In the genomic region with DNA sequence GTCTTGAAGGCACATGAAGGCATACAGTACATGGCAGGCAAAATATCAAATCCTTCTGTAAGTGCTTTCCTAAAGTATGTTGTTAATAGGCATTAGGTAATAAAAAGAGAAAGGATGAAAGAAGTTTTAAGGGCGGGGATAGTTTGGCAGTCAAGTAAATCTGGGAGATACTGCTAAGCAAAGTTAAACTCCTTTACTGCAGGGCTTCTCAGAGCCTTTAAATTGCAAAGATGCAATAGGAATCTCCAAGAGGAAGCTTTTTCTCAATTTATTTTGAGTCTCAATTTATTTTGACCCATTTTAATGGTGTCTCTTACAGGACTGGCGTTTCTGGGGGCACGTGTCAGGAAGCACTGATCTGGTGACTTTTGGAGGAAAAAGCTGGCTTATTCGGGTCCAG, we compare ENCODE assay signal across 28 cellular contexts.
"Had no signal": no experiment of that assay in that cellular context is flagged by ENCODE, and none has a peak within 500 bp of the region (broad histone marks: within the 10 kb centered on the region; RNA-seq: fewer than 3 reads in every experiment).

No MANE protein-coding gene starts in this region.

- H3K4me1 Mint-ChIP-seq: mesothelial cell of epicardium; naive B cell; naive thymus-derived CD8-positive, alpha-beta T cell had no signal

- H3K9me3 ChIP-seq: esophagus squamous epithelium, gastrocnemius medialis, heart right ventricle, left lung, lower lobe of right lung, mucosa of descending colon had no signal

- H3K4me3 Mint-ChIP-seq: mesothelial cell of epicardium; naive B cell; naive thymus-derived CD8-positive, alpha-beta T cell had no signal

- H3K4me3 ChIP-seq: coronary artery, dorsolateral prefrontal cortex, esophagus squamous epithelium, gastrocnemius medialis, heart right ventricle, left lung, lower lobe of right lung, mucosa of descending colon had no signal

- H3K9me3 Mint-ChIP-seq: mesothelial cell of epicardium; naive B cell; naive thymus-derived CD8-positive, alpha-beta T cell had no signal

- H3K27me3 ChIP-seq: dorsolateral prefrontal cortex, gastrocnemius medialis, left lung had no signal

- H3K36me3 Mint-ChIP-seq: mesothelial cell of epicardium; naive B cell; naive thymus-derived CD8-positive, alpha-beta T cell had no signal

- FAIRE-seq: endometrium, islet of Langerhans, keratinocyte had no signal

- H3K4me1 ChIP-seq: esophagus squamous epithelium, left lung, lower lobe of right lung had no signal

- DNase-seq: dermis blood vessel endothelial cell; dorsolateral prefrontal cortex; effector CD4-positive, alpha-beta T cell; effector memory CD4-positive, alpha-beta T cell; erythroblast; esophagus squamous epithelium; foreskin fibroblast; foreskin melanocyte; gastrocnemius medialis; glutamatergic neuron; head of caudate nucleus; heart right ventricle; hippocampal formation; left cardiac atrium; left lung; left ventricle myocardium superior; lower lobe of right lung; mesenchymal stem cell; mucosa of descending colon; naive B cell; naive thymus-derived CD8-positive, alpha-beta T cell had no signal

- H3K27ac ChIP-seq: coronary artery, dorsolateral prefrontal cortex, epithelial cell of prostate, esophagus squamous epithelium, gastrocnemius medialis, heart right ventricle, left lung, lower lobe of right lung had no signal

- ATAC-seq: esophagus mucosa; gastrocnemius medialis; heart right ventricle; left cardiac atrium; left lung; left ventricle myocardium superior; lower lobe of right lung; mucosa of descending colon; naive thymus-derived CD8-positive, alpha-beta T cell had no signal

- H3K27ac Mint-ChIP-seq: mesothelial cell of epicardium had no signal

- H3K36me3 ChIP-seq: esophagus squamous epithelium, gastrocnemius medialis, heart right ventricle, left lung, lower lobe of right lung had no signal
